ENCODE assay signal across 8 cellular contexts in the genomic region with DNA sequence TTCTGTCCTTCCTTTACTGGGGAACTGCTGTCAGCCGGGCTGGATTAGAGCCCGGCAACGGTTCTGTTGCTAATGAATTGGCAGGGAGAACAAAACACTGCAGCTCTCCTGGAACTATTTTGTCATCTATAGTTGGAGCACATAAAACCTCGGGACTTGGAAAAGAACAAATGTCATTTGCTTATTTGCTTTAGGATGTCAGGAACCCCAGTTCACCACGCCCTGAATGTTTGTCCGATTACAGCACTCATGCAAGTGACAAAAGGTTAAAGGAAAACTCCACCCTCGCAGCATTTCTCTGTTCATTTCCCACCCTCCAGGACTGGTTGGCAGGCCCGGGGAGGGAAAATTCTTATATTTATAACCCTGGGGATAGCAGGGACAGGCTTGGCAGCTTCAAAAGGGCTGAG.
DNase-seq lines count a peak whose midpoint lies in the region; ATAC-seq, FAIRE-seq and TF ChIP-seq lines count a peak whose summit lies in the region.

No MANE protein-coding gene starts in this region.

- H3K4me1 ChIP-seq in Panc1 (ENCODE audit: control insufficient read depth, insufficient read depth, low read length): peaks cover 16% of the 10 kb centered on the region
- peaks cover 30 to 35% of the 10 kb centered on the region in 2 donors for H3K4me1 ChIP-seq in mucosa of rectum (ENCODE audit: control insufficient read depth in 2 of 2, insufficient read depth in 2 of 2, low read length in 2 of 2)

- CTCF ChIA-PET in Panc1 (lab: Charles Lee): no interaction called here

- peak overlapping the region in 1 of 2 donors; percentile 55 for H3K9ac ChIP-seq in mucosa of rectum (ENCODE audit: low read depth in 1 of 2, low read length in 2 of 2)

- no peaks in the 10 kb centered on the region for H3K36me3 ChIP-seq in Panc1 (ENCODE audit: control insufficient read depth, insufficient read depth, low read length)
- no peaks in the 10 kb centered on the region for H3K36me3 ChIP-seq in mucosa of rectum (ENCODE audit: control insufficient read depth in 2 of 2, insufficient read depth in 2 of 2, low read length in 2 of 2)

- H3K9me3 ChIP-seq in Panc1 (ENCODE audit: control insufficient read depth, insufficient read depth, low read depth, low read length) (no peaks in the 10 kb centered on the region), mucosa of rectum (ENCODE audit: control insufficient read depth in 2 of 2, low read length in 2 of 2) (no peaks in the 10 kb centered on the region)

- H3K27ac ChIP-seq in Panc1 (ENCODE audit: low read length): peak overlapping the region; percentile 23
- H3K27ac ChIP-seq in mucosa of rectum (ENCODE audit: low read depth in 2 of 2, low read length in 2 of 2): peak overlapping the region; percentile 86 to 89

- in situ Hi-C loops in Panc1 (cut with HindIII; ENCODE audit: low pct_unique_long_range_greater_than_20kb, low sequenced_read_pairs): no loop called here

- no TSS peak for BruUV-seq in Panc1 (replicated peaks; lab: Mats Ljungman, UMichigan)

- TF ChIP-seq CTCF in Panc1 (IDR thresholded peaks at IDR 0.05): no peak

- POLR2A ChIA-PET in Panc1 (lab: Charles Lee): no interaction called here

- no peak for FAIRE-seq in urothelium cell line (lab: Jason Lieb, UNC)

- intact Hi-C loops in Panc1 (cut with micrococcal nuclease; ENCODE audit: unreplicated experiment): no loop called here

- ATAC-seq in Panc1 (peak; percentile 72), GM21576 (IDR thresholded peaks at IDR 0.05; ENCODE audit: unreplicated experiment) (no peak)

- peak overlapping the region in 1 of 2 experiments; percentile 34; a peak in 2 of 4 replicates for H3K4me3 ChIP-seq in Panc1 (ENCODE audit: low read depth in 2 of 2, low read length in 2 of 2)
- peak overlapping the region; percentile 16 to 24 for H3K4me3 ChIP-seq in mucosa of rectum (ENCODE audit: low read length in 2 of 2)

- DNase-seq in H4 (ENCODE audit: low spot score): peak; percentile 96
- no peak for DNase-seq in Panc1 (ENCODE audit: low read depth, low spot score)
- DNase-seq in epidermal melanocyte (ENCODE audit: insufficient read length, low spot score): peak; percentile 44
- peak; percentile 57 for DNase-seq in urothelium cell line (ENCODE audit: low spot score)
- DNase-seq in foreskin melanocyte: no peak
- DNase-seq in OCI-M2 (lab: John Stamatoyannopoulos, UW; ENCODE audit: unreplicated experiment): no peak

- H3K27me3 ChIP-seq in Panc1 (ENCODE audit: control insufficient read depth, insufficient read depth, low read length) (no peaks in the 10 kb centered on the region), mucosa of rectum (ENCODE audit: control insufficient read depth in 2 of 2, insufficient read depth in 2 of 2, low read length in 2 of 2) (no peaks in the 10 kb centered on the region)

Comparison
In these comparisons a context has a peak if more than half of its experiments do, and no peak if none do; other contexts are left out.
1. DNase-seq: peak in H4 (single experiment), epidermal melanocyte (single experiment) and urothelium cell line (single experiment); none in Panc1 (single experiment), foreskin melanocyte (single experiment) and OCI-M2 (single experiment).